In genomic region chr4:26813698-26814097, GRCh38 we compare ENCODE assay signal across 11 cellular contexts. TPM values are rescaled to one million over a fixed set of nuclear protein-coding genes. Genes with fewer than 3 reads are reported as not detected.
DNase-seq lines count a peak whose midpoint lies in the region; ATAC-seq and TF ChIP-seq lines count a peak whose summit lies in the region.
"Had no signal": no experiment of that assay in that cellular context is flagged by ENCODE, and none has a peak within 500 bp of the region (broad histone marks: within the 10 kb centered on the region; RNA-seq: fewer than 3 reads in every experiment).

No MANE protein-coding gene starts in this region.

- TF ChIP-seq POLR2A in adrenal gland (IDR thresholded peaks at IDR 0.05), result no peak

- H3K9me3 Mint-ChIP-seq in CD4-positive, alpha-beta memory T cell, result peaks cover 0 to 10% (median 1%) of the 10 kb centered on the region in 8 donors

- peaks cover 0 to 11% of the 10 kb centered on the region in 2 donors for H3K36me3 Mint-ChIP-seq in CD4-positive, alpha-beta memory T cell

- no peak overlapping the region for H3K27ac ChIP-seq in CD4-positive, alpha-beta memory T cell (ENCODE audit: low read depth, low read length)
- H3K27ac ChIP-seq in skeletal muscle tissue (ENCODE audit: low read depth, low read length), result peak overlapping the region; percentile 13
- no peak overlapping the region for H3K27ac ChIP-seq in adrenal gland
- H3K27ac ChIP-seq: SK-N-MC had no signal

- no peak overlapping the region for H3K9ac ChIP-seq in skeletal muscle tissue (ENCODE audit: low read depth in 1 of 3, low read length in 3 of 3)

- in situ Hi-C loops in KBM-7 (cut with MboI; ENCODE audit: low pct_unique_long_range_greater_than_20kb, low sequenced_read_pairs), result no loop called here

- POLR2A ChIA-PET in CD4-positive, alpha-beta memory T cell (lab: Charles Lee; ENCODE audit: partially characterized antibody), result interaction anchor here (1.0 to 2.9 kb wide), 3 partner anchors 43 to 47 kb away, joined by 3 to 11 read pairs (median 4); partner anchors contain the start of gene STIM2

- no peaks in the 10 kb centered on the region for H3K9me3 ChIP-seq in CD4-positive, alpha-beta memory T cell (ENCODE audit: control insufficient read depth in 1 of 2, low read length in 2 of 2)
- no peaks in the 10 kb centered on the region for H3K9me3 ChIP-seq in skeletal muscle tissue (ENCODE audit: control insufficient read depth in 3 of 3, low read length in 3 of 3)
- H3K9me3 ChIP-seq in adrenal gland (replicated peaks in 1 of 3), result no peaks in the 10 kb centered on the region

- DNase-seq in CD4-positive, alpha-beta memory T cell, result no peak
- peak; percentile 42 for DNase-seq in NCI-H226
- peak; percentile 67 for DNase-seq in left cardiac atrium
- no peak for DNase-seq in SKM-1 treated with dmso at 0.1 percent for 144 hours (lab: John Stamatoyannopoulos, UW; ENCODE audit: unreplicated experiment)
- DNase-seq in KBM-7, result no peak
- no peak for DNase-seq in adrenal gland
- DNase-seq: DMS 273 treated with DMSO at 0.1 percent for 48 hours, NCI-H2081, NCI-H2227 treated with DMSO at 0.1 percent for 48 hours had no signal

- H3K36me3 ChIP-seq in CD4-positive, alpha-beta memory T cell (ENCODE audit: insufficient read depth, low read length), result no peaks in the 10 kb centered on the region
- H3K36me3 ChIP-seq in skeletal muscle tissue (ENCODE audit: control insufficient read depth in 3 of 3, insufficient read depth in 3 of 3, low read length in 3 of 3) (no peaks in the 10 kb centered on the region), adrenal gland (replicated peaks in 1 of 2) (no peaks in the 10 kb centered on the region)

- no peaks in the 10 kb centered on the region for H3K27me3 Mint-ChIP-seq in CD4-positive, alpha-beta memory T cell

- no peak for TF ChIP-seq CTCF in adrenal gland (IDR thresholded peaks at IDR 0.05)

- peaks cover 25% of the 10 kb centered on the region for H3K4me1 ChIP-seq in CD4-positive, alpha-beta memory T cell (ENCODE audit: insufficient read depth, low read length)
- H3K4me1 ChIP-seq in skeletal muscle tissue (ENCODE audit: control insufficient read depth in 3 of 3, insufficient read depth in 3 of 3, low read length in 3 of 3), result peaks cover 0 to 10% (median 5%) of the 10 kb centered on the region in 3 donors
- no peaks in the 10 kb centered on the region for H3K4me1 ChIP-seq in adrenal gland (replicated peaks in 1 of 2)

- peaks cover 18 to 43% (median 30%) of the 10 kb centered on the region in 4 donors for H3K4me1 Mint-ChIP-seq in CD4-positive, alpha-beta memory T cell

- WGBS in adrenal gland, 4 donors, result 81 to 88% (median 86%) methylated on average over 6 to 8 of the region's 8 CpGs

- H3K27ac Mint-ChIP-seq in CD4-positive, alpha-beta memory T cell, result peak overlapping the region in 4 of 7 donors; percentile 3 to 42 (median 16)

- ATAC-seq in left cardiac atrium, result peak; percentile 82 to 87

- H3K4me3 Mint-ChIP-seq in CD4-positive, alpha-beta memory T cell, result peak overlapping the region in 2 of 8 donors; percentile 13 to 30

- H3K4me3 ChIP-seq in CD4-positive, alpha-beta memory T cell (ENCODE audit: low read length in 2 of 2), result no peak overlapping the region
- H3K4me3 ChIP-seq in skeletal muscle tissue (ENCODE audit: low read length in 3 of 3) (no peak overlapping the region), adrenal gland (no peak overlapping the region)
- H3K4me3 ChIP-seq: SK-N-MC had no signal

- intact Hi-C loops in CD4-positive, alpha-beta memory T cell (cut with micrococcal nuclease), result no loop called here
- intact Hi-C loops in left cardiac atrium (cut with DNase I) (no loop called here), adrenal gland (cut with DNase I) (no loop called here)

- no peaks in the 10 kb centered on the region for H3K27me3 ChIP-seq in CD4-positive, alpha-beta memory T cell (ENCODE audit: insufficient read depth, low read length)
- H3K27me3 ChIP-seq in skeletal muscle tissue (ENCODE audit: control insufficient read depth in 3 of 3, insufficient read depth in 3 of 3, low read length in 3 of 3), result no peaks in the 10 kb centered on the region
- no peaks in the 10 kb centered on the region for H3K27me3 ChIP-seq in adrenal gland

- CTCF ChIA-PET in CD4-positive, alpha-beta memory T cell (lab: Charles Lee; ENCODE audit: partially characterized antibody), result no interaction called here

RNA-seq across cellular contexts. Expression of gene STIM2, which starts 46.9 kb away (rescaled TPM):
- total RNA-seq in CD4-positive, alpha-beta memory T cell, result 10 to 100 TPM; 84.6 to 91.7 TPM
- 10 to 100 TPM; 23.8 to 40.7 TPM for polyA plus RNA-seq in CD4-positive, alpha-beta memory T cell
- 10 to 100 TPM; 12.1 to 16.9 TPM for total RNA-seq in left cardiac atrium
- 16.2 TPM for total RNA-seq in skeletal muscle tissue
- 10 to 100 TPM in 7 of 8 donors, 1 to 10 TPM in 1; 7.5 to 21.4 (median 17.3) TPM for total RNA-seq in adrenal gland
- 10 to 100 TPM; 11.0 to 12.7 (median 11.7) TPM for polyA plus RNA-seq in adrenal gland

Comparison
In these comparisons a context has a peak if more than half of its experiments do, and no peak if none do; other contexts are left out.
1. DNase-seq: peak in NCI-H226 (single experiment) and left cardiac atrium (single experiment); none in CD4-positive, alpha-beta memory T cell (0 of 5), SKM-1 treated with dmso at 0.1 percent for 144 hours (single experiment), KBM-7 (single experiment) and adrenal gland (0 of 7).